Comparison of ENCODE assay signal across 10 cellular contexts in genomic region chr14:95143813-95144620, GRCh38. TPM values are rescaled to one million over a fixed set of nuclear protein-coding genes. Genes with fewer than 3 reads are reported as not detected.
DNase-seq lines count a peak whose midpoint lies in the region; ATAC-seq and TF ChIP-seq lines count a peak whose summit lies in the region.
"Had no signal": no experiment of that assay in that cellular context is flagged by ENCODE, and none has a peak within 500 bp of the region (broad histone marks: within the 10 kb centered on the region; RNA-seq: fewer than 3 reads in every experiment).

No MANE protein-coding gene starts in this region.

- H3K9ac ChIP-seq in colonic mucosa (ENCODE audit: low read depth in 2 of 2, low read length in 2 of 2): no peak overlapping the region

- H3K4me2 ChIP-seq in osteoblast (ENCODE audit: insufficient read depth, low read length): peak overlapping the region; percentile 30

- H3K27me3 ChIP-seq in HL-60 (ENCODE audit: insufficient read depth, poor library complexity, severe bottlenecking): no peaks in the 10 kb centered on the region
- H3K27me3 ChIP-seq in colonic mucosa: no peaks in the 10 kb centered on the region
- no peaks in the 10 kb centered on the region for H3K27me3 ChIP-seq in osteoblast (ENCODE audit: insufficient read depth, low read length)

- peak overlapping the region; percentile 37 for H3K27ac ChIP-seq in HL-60 (replicated peaks)
- H3K27ac ChIP-seq in colonic mucosa: peak overlapping the region; percentile 76
- H3K27ac ChIP-seq in osteoblast (ENCODE audit: low read depth, low read length): no peak overlapping the region

- H3K9me3 ChIP-seq in colonic mucosa: no peaks in the 10 kb centered on the region
- no peaks in the 10 kb centered on the region for H3K9me3 ChIP-seq in osteoblast (ENCODE audit: low read depth, low read length)

- peaks cover 11% of the 10 kb centered on the region for H3K4me1 ChIP-seq in colonic mucosa
- peaks cover 16% of the 10 kb centered on the region for H3K4me1 ChIP-seq in osteoblast (ENCODE audit: insufficient read depth, low read length)

- H3K36me3 ChIP-seq in colonic mucosa (no peaks in the 10 kb centered on the region), osteoblast (ENCODE audit: insufficient read depth, low read length) (no peaks in the 10 kb centered on the region)

- TF ChIP-seq CTCF in HL-60 (IDR thresholded peaks at IDR 0.05; ENCODE audit: insufficient read depth, low read length) (no peak), colonic mucosa (IDR thresholded peaks at IDR 0.05) (no peak), osteoblast (IDR thresholded peaks at IDR 0.05; ENCODE audit: extremely low read depth, low read depth, low read length) (no peak)

- H2AFZ ChIP-seq in osteoblast (ENCODE audit: low read length): no peak overlapping the region

- ATAC-seq in HG02938 (IDR thresholded peaks at IDR 0.05; ENCODE audit: unreplicated experiment) (no peak), HG03280 (IDR thresholded peaks at IDR 0.05; ENCODE audit: unreplicated experiment) (no peak)
- ATAC-seq: effector memory CD8-positive, alpha-beta T cell; naive thymus-derived CD4-positive, alpha-beta T cell had no signal

- H3K79me2 ChIP-seq in osteoblast (ENCODE audit: insufficient read depth, low read length): peaks cover 97% of the 10 kb centered on the region

- intact Hi-C loops in colonic mucosa (cut with DNase I): no loop called here

- peaks cover 43% of the 10 kb centered on the region for H4K20me1 ChIP-seq in osteoblast (ENCODE audit: insufficient read depth, low read length)

- DNase-seq in CD1c-positive myeloid dendritic cell (ENCODE audit: extremely low spot score) (peak; percentile 57), HL-60 (ENCODE audit: low read depth in 1 of 2, low spot score in 1 of 2) (no peak), colonic mucosa (no peak), osteoblast (ENCODE audit: insufficient read length, low spot score, missing footprints) (no peak), anterior cingulate cortex (lab: John Stamatoyannopoulos, UW) (no peak), SK-N-DZ (ENCODE audit: low spot score) (no peak)
- DNase-seq: effector memory CD8-positive, alpha-beta T cell; naive thymus-derived CD4-positive, alpha-beta T cell had no signal

- H3K4me3 ChIP-seq in HL-60 (replicated peaks; ENCODE audit: insufficient read depth, low read length) (0 out of 2 replicates have a peak overlapping the region, but pooled peaks have one; percentile 6), colonic mucosa (no peak overlapping the region), osteoblast (ENCODE audit: insufficient read depth, low read length) (no peak overlapping the region)

RNA-seq across cellular contexts. Expression of gene DICER1, which starts 13.3 kb away (rescaled TPM):
- total RNA-seq in colonic mucosa (10 to 100 TPM; 49.3 to 53.7 TPM), osteoblast (53.6 and 55.7 TPM in 2 replicates)
- 18.6 and 20.7 TPM in 2 replicates for polyA plus RNA-seq in SK-N-DZ (2014; cell fraction: cytosol; rRNA removed)
- 28.1 and 68.4 TPM in 2 replicates for polyA plus RNA-seq in SK-N-DZ (2014; cell fraction: nucleus; rRNA removed)
